Comparison of ENCODE assay signal across 27 cellular contexts in the genomic region with DNA sequence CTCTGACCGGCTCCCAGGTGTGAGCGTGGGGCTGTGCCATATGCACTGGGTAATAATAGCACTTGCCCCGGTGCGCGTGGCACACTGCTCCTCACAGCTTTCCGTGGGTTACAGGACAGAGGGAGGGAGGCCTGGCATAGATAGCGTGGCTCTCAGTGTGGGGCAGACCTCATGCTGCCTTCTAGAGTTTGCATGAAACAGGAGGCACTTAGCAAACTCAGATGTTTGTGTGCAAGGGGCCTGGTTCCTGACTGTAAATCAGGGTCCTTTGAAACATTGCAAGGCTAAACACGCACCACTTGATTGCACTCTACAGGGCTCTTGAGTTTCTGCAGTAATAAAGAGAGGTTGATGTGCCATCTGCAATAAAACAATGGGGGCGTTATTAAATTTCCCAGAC.
DNase-seq lines count a peak whose midpoint lies in the region; FAIRE-seq and TF ChIP-seq lines count a peak whose summit lies in the region.
"Had no signal": no experiment of that assay in that cellular context is flagged by ENCODE, and none has a peak within 500 bp of the region (broad histone marks: within the 10 kb centered on the region; RNA-seq: fewer than 3 reads in every experiment).

No MANE protein-coding gene starts in this region.

- no peaks in the 10 kb centered on the region for H4K20me1 ChIP-seq in mammary epithelial cell (ENCODE audit: insufficient read depth, low read length)

- H2BK12ac ChIP-seq in mesenchymal stem cell (ENCODE audit: low read length in 2 of 2) = no peak overlapping the region

- H3K9me3 ChIP-seq in mesenchymal stem cell (ENCODE audit: control insufficient read depth, low read length) (no peaks in the 10 kb centered on the region), mammary epithelial cell (replicated peaks; ENCODE audit: insufficient read depth, low read length) (no peaks in the 10 kb centered on the region)
- H3K9me3 ChIP-seq: body of pancreas, neutrophil, prostate gland, sigmoid colon, SJSA1, stomach, tibial artery had no signal

- CTCF ChIA-PET in mammary epithelial cell (lab: Charles Lee; ENCODE audit: low non-redundant PET) = no interaction called here

- H3K4me3 ChIP-seq in mesenchymal stem cell (ENCODE audit: insufficient read depth in 1 of 2, low read depth in 1 of 2, low read length in 2 of 2) = no peak overlapping the region
- no peak overlapping the region for H3K4me3 ChIP-seq in mammary epithelial cell (replicated peaks in 1 of 3; ENCODE audit: insufficient read depth in 1 of 3, low read depth in 2 of 3, low read length in 3 of 3)
- H3K4me3 ChIP-seq: body of pancreas, prostate gland, sigmoid colon, SJSA1, stomach, tibial artery had no signal

- no peak overlapping the region for H3K4me2 ChIP-seq in mesenchymal stem cell (ENCODE audit: low read length, poor library complexity, severe bottlenecking)
- no peak overlapping the region for H3K4me2 ChIP-seq in mammary epithelial cell (ENCODE audit: insufficient read depth, low read depth, low read length)

- WGBS in mesenchymal stem cell = 89% methylated on average over 9 of the region's 9 CpGs
- WGBS in mammary epithelial cell (ENCODE audit: low coverage, missing lambda C conversion rate) = 99% methylated on average over 9 of the region's 9 CpGs

- H3K27ac ChIP-seq in mesenchymal stem cell (ENCODE audit: low read length, poor library complexity, severe bottlenecking) (no peak overlapping the region), mammary epithelial cell (ENCODE audit: insufficient read depth, low read depth, low read length) (no peak overlapping the region)
- H3K27ac ChIP-seq: body of pancreas, C4-2B, neutrophil, prostate gland, sigmoid colon, SJSA1, stomach, tibial artery had no signal

- H2BK15ac ChIP-seq in mesenchymal stem cell (ENCODE audit: low read depth, poor library complexity, severe bottlenecking) = no peak overlapping the region

- H3K4ac ChIP-seq in mesenchymal stem cell (ENCODE audit: low read depth in 1 of 2, low read length in 2 of 2) = no peak overlapping the region

- no peak overlapping the region for H4K8ac ChIP-seq in mesenchymal stem cell (ENCODE audit: low read length)

- H3K9ac ChIP-seq in mesenchymal stem cell (ENCODE audit: low read length) (no peak overlapping the region), mammary epithelial cell (ENCODE audit: insufficient read depth, low read length) (no peak overlapping the region)

- no peak for FAIRE-seq in frontal cortex (lab: Jason Lieb, UNC)
- FAIRE-seq: D721Med, G401.6, H1, TTC549 had no signal

- intact Hi-C loops in mammary epithelial cell (cut with micrococcal nuclease) = no loop called here

- no peak overlapping the region for H2AK5ac ChIP-seq in mesenchymal stem cell (ENCODE audit: low read length, severe bottlenecking)

- peaks cover 22% of the 10 kb centered on the region for H3K4me1 ChIP-seq in mesenchymal stem cell (ENCODE audit: control insufficient read depth, insufficient read depth, low read depth, low read length)
- peaks cover 36% of the 10 kb centered on the region for H3K4me1 ChIP-seq in mammary epithelial cell (ENCODE audit: insufficient read depth, low read length)
- H3K4me1 ChIP-seq: body of pancreas, prostate gland had no signal

- H3K79me1 ChIP-seq in mesenchymal stem cell (replicated peaks; ENCODE audit: low read length, poor library complexity, severe bottlenecking) = peaks cover 41% of the 10 kb centered on the region

- no peak overlapping the region for H2BK5ac ChIP-seq in mesenchymal stem cell (ENCODE audit: low read depth, low read length, poor library complexity, severe bottlenecking)

- H3K36me3 ChIP-seq in mesenchymal stem cell (ENCODE audit: control insufficient read depth in 1 of 2, insufficient read depth in 2 of 2, low read depth in 1 of 2, low read length in 2 of 2) (peaks cover 9 to 13% of the 10 kb centered on the region in 2 experiments), mammary epithelial cell (ENCODE audit: insufficient read depth, low read length) (no peaks in the 10 kb centered on the region)
- H3K36me3 ChIP-seq: neutrophil, prostate gland had no signal

- in situ Hi-C loops in G401 (cut with HindIII; ENCODE audit: low sequenced_read_pairs) (no loop called here), mammary epithelial cell (cut with MboI; ENCODE audit: low sequenced_read_pairs in 2 of 2) (no loop called here)

- no peaks in the 10 kb centered on the region for H3K27me3 ChIP-seq in mesenchymal stem cell (ENCODE audit: control insufficient read depth in 1 of 2, insufficient read depth in 1 of 2, low read length in 2 of 2)
- H3K27me3 ChIP-seq in mammary epithelial cell (ENCODE audit: insufficient read depth, low read length) = no peaks in the 10 kb centered on the region
- H3K27me3 ChIP-seq: body of pancreas, neutrophil, sigmoid colon, SJSA1, stomach, tibial artery had no signal

- no TSS peak for BruUV-seq in mammary epithelial cell (replicated peaks; lab: Mats Ljungman, UMichigan)

- H3K79me2 ChIP-seq in mammary epithelial cell (ENCODE audit: insufficient read depth, low read length) = peaks cover 67% of the 10 kb centered on the region

- H2AFZ ChIP-seq in mesenchymal stem cell (ENCODE audit: low read depth, low read length) (no peak overlapping the region), mammary epithelial cell (ENCODE audit: low read depth, low read length) (no peak overlapping the region)

- dilution Hi-C loops in mammary epithelial cell (cut with HindIII; ENCODE audit: low sequenced_read_pairs) = loop anchor here (5.0 kb wide), 1 partner anchor 39 kb away; no protein-coding TSS in a partner anchor

- peak; percentile 80 for DNase-seq in G401 (ENCODE audit: low spot score)
- peak; percentile 19 for DNase-seq in NCI-H1105 (lab: John Stamatoyannopoulos, UW)
- DNase-seq in NCI-H2196 (lab: John Stamatoyannopoulos, UW; ENCODE audit: unreplicated experiment) = peak; percentile 58
- DNase-seq in cerebellar cortex (ENCODE audit: low spot score) = peak; percentile 75
- no peak for DNase-seq in stimulated activated CD4-positive, alpha-beta T cell treated with anti-CD3 and anti-CD28 coated beads, Interleukin-1b, Interleukin-23, amount 100 ng/mL, for 48 hours
- DNase-seq in mesenchymal stem cell = no peak
- DNase-seq in mammary epithelial cell = no peak
- DNase-seq in frontal cortex (ENCODE audit: low spot score in 2 of 2) = no peak
- DNase-seq: activated CD4-positive, alpha-beta T cell treated with anti-CD3 and anti-CD28 coated beads for 1 hour; activated gamma-delta T cell; activated T-cell treated with anti-CD3 and anti-CD28 coated beads, Interleukin-2, amount 50 U/mL, for 1 hour; body of pancreas; Kasumi-1; left cardiac atrium; NCI-H226; sigmoid colon; stomach; T-cell; tibial artery had no signal

- no peak overlapping the region for H2BK120ac ChIP-seq in mesenchymal stem cell (ENCODE audit: low read depth, low read length)

- H4K91ac ChIP-seq in mesenchymal stem cell (ENCODE audit: low read length) = no peak overlapping the region

- peak overlapping the region in 1 of 2 experiments; percentile 94 for H3K14ac ChIP-seq in mesenchymal stem cell (ENCODE audit: low read length in 2 of 2)

- no peak for TF ChIP-seq CTCF in mammary epithelial cell (conservative IDR thresholded peaks at IDR 0.05 in 1 of 2, IDR thresholded peaks at IDR 0.05 in 1 of 2; ENCODE audit: extremely low read depth in 1 of 2, insufficient read depth in 1 of 2, low read depth in 1 of 2, low read length in 2 of 2)

- H3K18ac ChIP-seq in mesenchymal stem cell (ENCODE audit: low read depth in 1 of 2, low read length in 2 of 2) = peak overlapping the region in 1 of 2 experiments; percentile 54

- H3K23ac ChIP-seq in mesenchymal stem cell (ENCODE audit: low read length in 2 of 2) = no peak overlapping the region

Comparison
In these comparisons a context has a peak if more than half of its experiments do, and no peak if none do; other contexts are left out.
1. DNase-seq: peak in G401 (single experiment), NCI-H1105 (single experiment), NCI-H2196 (single experiment) and cerebellar cortex (single experiment); none in stimulated activated CD4-positive, alpha-beta T cell treated with anti-CD3 and anti-CD28 coated beads, Interleukin-1b, Interleukin-23, amount 100 ng/mL, for 48 hours (single experiment), mesenchymal stem cell (single experiment), mammary epithelial cell (single experiment) and frontal cortex (0 of 2).